Comparison of ENCODE assay signal across 1 cellular context in the genomic region with DNA sequence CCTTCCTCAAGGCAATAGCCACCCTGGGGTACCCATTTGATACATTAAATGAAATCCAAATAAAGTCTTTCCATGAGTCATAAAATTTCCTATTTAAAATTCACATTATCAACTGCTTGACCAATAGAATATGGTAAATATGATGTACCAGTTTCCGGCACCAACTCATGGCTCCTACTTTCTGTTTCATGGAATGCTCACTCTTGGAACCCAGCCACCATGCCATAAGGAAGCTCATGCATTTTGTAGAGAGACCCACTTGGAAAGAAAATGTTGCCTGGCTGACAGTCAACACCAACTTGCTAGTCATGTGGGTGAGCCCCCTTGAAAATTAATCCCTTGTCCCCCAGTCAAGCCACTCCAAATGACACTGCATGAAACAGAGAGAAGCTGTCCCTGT.
TF ChIP-seq lines count a peak whose summit lies in the region.

No MANE protein-coding gene starts in this region.

TF ChIP-seq in IMR-90, 13 proteins besides CTCF, POLR2A, EP300 and RAD21:
- TF ChIP-seq NFE2L2 (IDR thresholded peaks at IDR 0.05; ENCODE audit: low read depth, low read length) (no peak), RFX5 (IDR thresholded peaks at IDR 0.05; ENCODE audit: low read depth, low read length) (no peak), MXI1 (IDR thresholded peaks at IDR 0.05; ENCODE audit: borderline replicate concordance, low read depth, low read length) (no peak), BHLHE40 (IDR thresholded peaks at IDR 0.05; ENCODE audit: low read depth, low read length) (no peak), CHD1 (IDR thresholded peaks at IDR 0.05; ENCODE audit: low read depth, low read length) (no peak), MAFK (IDR thresholded peaks at IDR 0.05; ENCODE audit: low read depth, low read length) (no peak), RCOR1 (IDR thresholded peaks at IDR 0.05; ENCODE audit: insufficient replicate concordance, low read length) (no peak), CEBPB (IDR thresholded peaks at IDR 0.05; ENCODE audit: low read depth, low read length) (no peak), FOS (IDR thresholded peaks at IDR 0.05; ENCODE audit: low read depth, low read length) (no peak), MAZ (IDR thresholded peaks at IDR 0.05; ENCODE audit: borderline replicate concordance, low read depth, low read length) (no peak), SMC3 (IDR thresholded peaks at IDR 0.05; ENCODE audit: low read depth, low read length) (no peak)
- TF ChIP-seq, protein P1, sequence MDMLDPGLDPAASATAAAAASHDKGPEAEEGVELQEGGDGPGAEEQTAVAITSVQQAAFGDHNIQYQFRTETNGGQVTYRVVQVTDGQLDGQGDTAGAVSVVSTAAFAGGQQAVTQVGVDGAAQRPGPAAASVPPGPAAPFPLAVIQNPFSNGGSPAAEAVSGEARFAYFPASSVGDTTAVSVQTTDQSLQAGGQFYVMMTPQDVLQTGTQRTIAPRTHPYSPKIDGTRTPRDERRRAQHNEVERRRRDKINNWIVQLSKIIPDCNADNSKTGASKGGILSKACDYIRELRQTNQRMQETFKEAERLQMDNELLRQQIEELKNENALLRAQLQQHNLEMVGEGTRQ (IDR thresholded peaks at IDR 0.05; ENCODE audit: low read depth, low read length): no peak
